Comparison of ENCODE assay signal across 8 cellular contexts in the genomic region with DNA sequence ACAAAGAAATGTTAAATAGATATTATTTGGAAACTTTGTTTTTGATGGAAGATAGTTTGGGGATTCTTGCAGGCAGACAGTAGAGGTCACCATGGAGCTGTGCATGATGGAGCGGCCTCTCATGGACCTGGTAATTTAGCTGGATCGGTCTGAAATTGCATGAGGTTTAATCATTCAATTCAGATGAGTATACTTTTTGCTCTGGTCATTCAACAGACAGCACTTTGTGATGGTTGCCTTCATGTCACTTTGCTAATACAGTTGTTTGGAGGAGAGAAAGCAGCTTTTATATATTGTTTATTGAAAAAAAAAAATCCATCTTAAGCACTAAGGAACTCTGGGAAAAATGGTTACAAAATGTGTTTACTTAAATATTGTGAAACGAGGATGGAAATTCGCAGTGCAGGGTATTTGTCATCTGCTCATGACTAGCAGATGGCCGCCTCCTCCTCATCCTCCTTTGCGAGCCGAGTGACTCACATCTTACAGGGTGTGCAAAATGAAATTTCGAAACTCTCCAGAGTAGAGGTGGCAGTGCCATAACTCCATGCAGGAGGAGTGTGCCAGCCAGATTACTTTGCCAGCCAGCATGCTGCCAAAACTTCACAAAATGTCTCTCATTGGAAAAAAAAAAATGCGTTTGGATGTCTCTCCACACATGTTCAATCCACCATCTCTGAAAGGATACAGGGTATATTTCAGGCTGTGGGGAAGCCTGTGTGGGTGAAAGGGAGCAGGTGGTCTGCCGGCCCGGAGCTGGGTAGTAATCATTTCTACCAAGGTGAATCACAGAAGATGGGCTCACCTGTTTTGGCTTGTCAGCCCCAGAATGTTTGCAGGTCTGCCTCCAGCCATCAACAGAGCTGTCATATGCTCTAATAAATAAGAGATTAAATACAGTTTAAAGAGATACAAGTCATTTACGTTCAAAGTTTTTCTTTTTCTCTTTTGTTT.
DNase-seq lines count a peak whose midpoint lies in the region; ATAC-seq and TF ChIP-seq lines count a peak whose summit lies in the region.
"Had no signal": no experiment of that assay in that cellular context is flagged by ENCODE, and none has a peak within 500 bp of the region (broad histone marks: within the 10 kb centered on the region; RNA-seq: fewer than 3 reads in every experiment).

No MANE protein-coding gene starts in this region.

- H3K4me3 Mint-ChIP-seq in endothelial cell (ENCODE audit: unreplicated experiment): no peak overlapping the region
- no peak overlapping the region for H3K4me3 Mint-ChIP-seq in naive B cell
- H3K4me3 Mint-ChIP-seq: dendritic cell treated with granulocyte-macrophage colony-stimulating factor and Interleukin-4, amounts not matched to agents 40 ng/mL and 50 ng/mL, for 4 days had no signal

- H3K27me3 Mint-ChIP-seq in endothelial cell (ENCODE audit: unreplicated experiment) (no peaks in the 10 kb centered on the region), naive B cell (peaks cover 0 to 22% (median 0%) of the 10 kb centered on the region in 3 donors)
- H3K27me3 Mint-ChIP-seq: dendritic cell treated with granulocyte-macrophage colony-stimulating factor and Interleukin-4, amounts not matched to agents 40 ng/mL and 50 ng/mL, for 4 days had no signal

- H3K36me3 Mint-ChIP-seq in endothelial cell (ENCODE audit: low read depth, unreplicated experiment): no peaks in the 10 kb centered on the region
- H3K36me3 Mint-ChIP-seq in naive B cell: no peaks in the 10 kb centered on the region

- H3K36me3 ChIP-seq in thyroid gland: no peaks in the 10 kb centered on the region

- WGBS in thyroid gland, 2 donors: 37 to 52% methylated on average over 12 of the region's 12 CpGs

- TF ChIP-seq CTCF in GM12864 (IDR thresholded peaks at IDR 0.05; ENCODE audit: low read depth, low read length, missing control alignments) (peak; percentile 39), endothelial cell (IDR thresholded peaks at IDR 0.05; ENCODE audit: unreplicated experiment) (no peak), thyroid gland (IDR thresholded peaks at IDR 0.05) (peak in 4 of 6 experiments; percentile 54 to 66 (median 60))

- ATAC-seq in naive B cell (ENCODE audit: low read depth in 2 of 2) (peak in 1 of 2 donors; percentile 30), HG03565 (IDR thresholded peaks at IDR 0.05; ENCODE audit: unreplicated experiment) (no peak)

- peak overlapping the region in 1 of 3 donors; percentile 37 for H3K27ac ChIP-seq in thyroid gland

- no peaks in the 10 kb centered on the region for H3K27me3 ChIP-seq in thyroid gland

- peak; percentile 2 for DNase-seq in GM12864 (ENCODE audit: low read depth)
- DNase-seq in NCI-H146 (lab: John Stamatoyannopoulos, UW): peak; percentile 40
- DNase-seq in activated CD4-positive, alpha-beta T cell treated with anti-CD3 and anti-CD28 coated beads, Interleukin-2, amount 50 U/mL, for 48 hours: peak; percentile 27 to 46
- peak; percentile 12 for DNase-seq in endothelial cell (ENCODE audit: low spot score)
- peak; percentile 16 for DNase-seq in naive B cell
- peak; percentile 47 for DNase-seq in thyroid gland

- no peaks in the 10 kb centered on the region for H3K9me3 ChIP-seq in thyroid gland

- no peak overlapping the region for H3K27ac Mint-ChIP-seq in endothelial cell (ENCODE audit: unreplicated experiment)
- no peak overlapping the region for H3K27ac Mint-ChIP-seq in naive B cell
- H3K27ac Mint-ChIP-seq: dendritic cell treated with granulocyte-macrophage colony-stimulating factor and Interleukin-4, amounts not matched to agents 40 ng/mL and 50 ng/mL, for 4 days had no signal

- no peak overlapping the region for H3K4me3 ChIP-seq in GM12864 (ENCODE audit: low read depth, low read length)
- H3K4me3 ChIP-seq in thyroid gland (replicated peaks in 1 of 3): no peak overlapping the region

- no peak for TF ChIP-seq POLR2A in thyroid gland (IDR thresholded peaks at IDR 0.05)

- intact Hi-C loops in thyroid gland (cut with DNase I): loop anchor here (10.0 kb wide), 1 partner anchor 329 kb away; no protein-coding TSS in a partner anchor

- H3K9me3 Mint-ChIP-seq in endothelial cell (ENCODE audit: unreplicated experiment): no peaks in the 10 kb centered on the region
- no peaks in the 10 kb centered on the region for H3K9me3 Mint-ChIP-seq in naive B cell
- H3K9me3 Mint-ChIP-seq: dendritic cell treated with granulocyte-macrophage colony-stimulating factor and Interleukin-4, amounts not matched to agents 40 ng/mL and 50 ng/mL, for 4 days had no signal

- H3K4me1 Mint-ChIP-seq in endothelial cell (ENCODE audit: unreplicated experiment) (no peaks in the 10 kb centered on the region), naive B cell (no peaks in the 10 kb centered on the region)

- peaks cover 0 to 11% of the 10 kb centered on the region in 2 donors for H3K4me1 ChIP-seq in thyroid gland
